Comparison of ENCODE assay signal across 42 cellular contexts in genomic region chr7:134571101-134571500, GRCh38. TPM values are rescaled to one million over a fixed set of nuclear protein-coding genes. Genes with fewer than 3 reads are reported as not detected.
"Had no signal": no experiment of that assay in that cellular context is flagged by ENCODE, and none has a peak within 500 bp of the region (broad histone marks: within the 10 kb centered on the region; RNA-seq: fewer than 3 reads in every experiment).

No MANE protein-coding gene starts in this region.

- ATAC-seq: activated naive CD4-positive, alpha-beta T cell treated with anti-CD3 and anti-CD28 coated beads, Interleukin-2, amount 50 U/mL, for 72 hours; activated naive CD8-positive, alpha-beta T cell treated with anti-CD3 and anti-CD28 coated beads, Interleukin-2, amount 50 U/mL, for 24 hours; activated T-cell treated with anti-CD3 and anti-CD28 coated beads, Interleukin-2, amount 50 U/mL, for 4 hours; activated T-helper 17 cell treated with anti-CD3 and anti-CD28 coated beads, Interleukin-2, amount 50 U/mL, for 72 hours; body of pancreas had no signal

- H3K4me3 Mint-ChIP-seq: activated naive CD4-positive, alpha-beta T cell treated with anti-CD3 and anti-CD28 coated beads for 36 hours; activated naive CD4-positive, alpha-beta T cell treated with anti-CD3 and anti-CD28 coated beads, Interleukin-2, amount 10 ng/mL, durations not matched to agents 7 days and 5 days; activated naive CD4-positive, alpha-beta T cell treated with anti-CD3 and anti-CD28 coated beads, Interleukin-2, amount 50 U/mL, for 24 hours; activated naive CD8-positive, alpha-beta T cell; activated naive CD8-positive, alpha-beta T cell treated with anti-CD3 and anti-CD28 coated beads for 36 hours; activated naive CD8-positive, alpha-beta T cell treated with anti-CD3 and anti-CD28 coated beads, Interleukin-2, amount 10 ng/mL, durations not matched to agents 7 days and 5 days; activated naive CD8-positive, alpha-beta T cell treated with anti-CD3 and anti-CD28 coated beads, Interleukin-2, amount 50 U/mL, for 24 hours; activated T-cell treated with anti-CD3 and anti-CD28 coated beads, Interleukin-2, amount 50 U/mL, for 24 hours; activated T-cell treated with anti-CD3 and anti-CD28 coated beads, Interleukin-2, amount 50 U/mL, for 4 hours; activated T-helper 1 cell treated with anti-CD3 and anti-CD28 coated beads, Interleukin-12 subunit alpha, Interleukin-12 subunit beta, Interleukin-2, Interleukin-4 antibody, amounts not matched to agents 30 ng/mL and 10 ng/mL and 1 ng/mL, durations not matched to agents 14 hours and 24 hours and 36 hours; activated T-helper 17 cell treated with anti-CD3 and anti-CD28 coated beads, Interleukin-2, amount 50 U/mL, for 72 hours; brain; central memory CD8-positive, alpha-beta T cell had no signal

- H3K27ac ChIP-seq: adrenal gland, ascending aorta, body of pancreas, brain microvascular endothelial cell, breast epithelium, cardiac muscle cell had no signal

- H3K36me3 ChIP-seq: adrenal gland, ascending aorta, brain microvascular endothelial cell, breast epithelium, cardiac muscle cell had no signal

- DNase-seq: activated effector memory CD4-positive, alpha-beta T cell treated with anti-CD3 and anti-CD28 coated beads, Interleukin-2, amount 50 U/mL, for 16 hours; activated effector memory CD4-positive, alpha-beta T cell treated with Interleukin-2 at 50 U/mL for 16 hours; activated gamma-delta T cell; activated gamma-delta T cell treated with Interleukin-2 at 50 U/mL for 16 hours; activated naive CD4-positive, alpha-beta T cell; activated naive CD4-positive, alpha-beta T cell treated with anti-CD3 and anti-CD28 coated beads for 36 hours; activated naive CD4-positive, alpha-beta T cell treated with anti-CD3 and anti-CD28 coated beads, Interleukin-2, amount 10 ng/mL, durations not matched to agents 7 days and 5 days; activated naive CD4-positive, alpha-beta T cell treated with anti-CD3 and anti-CD28 coated beads, Interleukin-2, amount 50 U/mL, for 16 hours; activated naive CD4-positive, alpha-beta T cell treated with Interleukin-2 at 50 U/mL for 16 hours; activated naive CD8-positive, alpha-beta T cell treated with anti-CD3 and anti-CD28 coated beads for 36 hours; activated naive CD8-positive, alpha-beta T cell treated with anti-CD3 and anti-CD28 coated beads, Interleukin-2, amount 10 ng/mL, durations not matched to agents 7 days and 5 days; activated naive CD8-positive, alpha-beta T cell treated with anti-CD3 and anti-CD28 coated beads, Interleukin-2, amount 50 U/mL, for 24 hours; activated T-cell treated with anti-CD3 and anti-CD28 coated beads for 4 hours; activated T-cell treated with anti-CD3 and anti-CD28 coated beads, Interleukin-2, amount 50 U/mL, for 1 hour; activated T-cell treated with anti-CD3 and anti-CD28 coated beads, Interleukin-2, amount 50 U/mL, for 24 hours; activated T-cell treated with anti-CD3 and anti-CD28 coated beads, Interleukin-2, amount 50 U/mL, for 4 hours; activated T-cell treated with anti-CD3 and anti-CD28 coated beads, Interleukin-2, amount 50 U/mL, for 48 hours; adrenal gland; amniotic stem cell; amygdala; anterior cingulate cortex; aorta; body of pancreas; brain microvascular endothelial cell; caudate nucleus; central memory CD4-positive, alpha-beta T cell; cerebellar nuclear complex had no signal

- H3K9me3 Mint-ChIP-seq: activated naive CD4-positive, alpha-beta T cell treated with anti-CD3 and anti-CD28 coated beads, Interleukin-2, amount 50 U/mL, for 24 hours; activated T-cell treated with anti-CD3 and anti-CD28 coated beads, Interleukin-2, amount 50 U/mL, for 4 hours; activated T-helper 2 cell treated with anti-CD3 and anti-CD28 coated beads, Interferon-gamma antibody, Interleukin-2, Interleukin-4, amounts not matched to agents 10 μg/mL and 5 μg/mL and 100 μg/mL, durations not matched to agents 14 hours and 24 hours and 36 hours had no signal

- H3K9me3 ChIP-seq: adrenal gland, ascending aorta, body of pancreas had no signal

- H3K4me3 ChIP-seq: adrenal gland, ascending aorta, body of pancreas, breast epithelium, cardiac muscle cell had no signal

- H3K36me3 Mint-ChIP-seq: activated naive CD4-positive, alpha-beta T cell treated with anti-CD3 and anti-CD28 coated beads, Interleukin-2, amount 10 ng/mL, durations not matched to agents 7 days and 5 days; activated naive CD8-positive, alpha-beta T cell treated with anti-CD3 and anti-CD28 coated beads for 36 hours; brain had no signal

- H3K4me1 ChIP-seq: adrenal gland, ascending aorta, body of pancreas, breast epithelium had no signal

- FAIRE-seq: astrocyte, bronchial epithelial cell had no signal

- H3K4me1 Mint-ChIP-seq: activated naive CD4-positive, alpha-beta T cell treated with anti-CD3 and anti-CD28 coated beads, Interleukin-2, amount 10 ng/mL, durations not matched to agents 7 days and 5 days; activated naive CD4-positive, alpha-beta T cell treated with anti-CD3 and anti-CD28 coated beads, Interleukin-2, amount 50 U/mL, for 24 hours; activated naive CD8-positive, alpha-beta T cell treated with anti-CD3 and anti-CD28 coated beads for 36 hours; activated naive CD8-positive, alpha-beta T cell treated with anti-CD3 and anti-CD28 coated beads, Interleukin-2, amount 10 ng/mL, durations not matched to agents 7 days and 5 days; activated naive CD8-positive, alpha-beta T cell treated with anti-CD3 and anti-CD28 coated beads, Interleukin-2, amount 50 U/mL, for 24 hours; activated T-helper 17 cell treated with anti-CD3 and anti-CD28 coated beads, Interleukin-2, amount 50 U/mL, for 72 hours; brain; central memory CD8-positive, alpha-beta T cell had no signal

- H3K27ac Mint-ChIP-seq: activated naive CD4-positive, alpha-beta T cell treated with anti-CD3 and anti-CD28 coated beads for 36 hours; activated naive CD4-positive, alpha-beta T cell treated with anti-CD3 and anti-CD28 coated beads, Interleukin-2, amount 10 ng/mL, durations not matched to agents 7 days and 5 days; activated naive CD4-positive, alpha-beta T cell treated with anti-CD3 and anti-CD28 coated beads, Interleukin-2, amount 50 U/mL, for 24 hours; activated naive CD4-positive, alpha-beta T cell treated with anti-CD3 and anti-CD28 coated beads, Interleukin-2, amount 50 U/mL, for 72 hours; activated naive CD8-positive, alpha-beta T cell; activated naive CD8-positive, alpha-beta T cell treated with anti-CD3 and anti-CD28 coated beads for 36 hours; activated naive CD8-positive, alpha-beta T cell treated with anti-CD3 and anti-CD28 coated beads, Interleukin-2, amount 10 ng/mL, durations not matched to agents 7 days and 5 days; activated naive CD8-positive, alpha-beta T cell treated with anti-CD3 and anti-CD28 coated beads, Interleukin-2, amount 50 U/mL, for 24 hours; activated T-cell treated with anti-CD3 and anti-CD28 coated beads, Interleukin-2, amount 50 U/mL, for 24 hours; activated T-helper 1 cell treated with anti-CD3 and anti-CD28 coated beads, Interleukin-12 subunit alpha, Interleukin-12 subunit beta, Interleukin-2, Interleukin-4 antibody, amounts not matched to agents 30 ng/mL and 10 ng/mL and 1 ng/mL, durations not matched to agents 14 hours and 24 hours and 36 hours; activated T-helper 17 cell treated with anti-CD3 and anti-CD28 coated beads, Interleukin-2, amount 50 U/mL, for 72 hours; activated T-helper 2 cell treated with anti-CD3 and anti-CD28 coated beads, Interferon-gamma antibody, Interleukin-2, Interleukin-4, amounts not matched to agents 10 μg/mL and 5 μg/mL and 100 μg/mL, durations not matched to agents 14 hours and 24 hours and 36 hours; brain had no signal

- H3K27me3 ChIP-seq: adrenal gland, ascending aorta, body of pancreas, brain microvascular endothelial cell, breast epithelium, cardiac muscle cell had no signal

RNA-seq across cellular contexts. Expression of gene AKR1B15, which starts 22.2 kb away (rescaled TPM):
- total RNA-seq: activated naive CD4-positive, alpha-beta T cell treated with anti-CD3 and anti-CD28 coated beads for 36 hours; activated naive CD4-positive, alpha-beta T cell treated with anti-CD3 and anti-CD28 coated beads, Interleukin-2, amount 50 U/mL, for 72 hours; activated naive CD8-positive, alpha-beta T cell treated with anti-CD3 and anti-CD28 coated beads for 36 hours; activated naive CD8-positive, alpha-beta T cell treated with anti-CD3 and anti-CD28 coated beads, Interleukin-2, amount 10 ng/mL, durations not matched to agents 7 days and 5 days; activated T-cell treated with anti-CD3 and anti-CD28 coated beads, Interleukin-2, amount 50 U/mL, for 4 hours; activated T-helper 1 cell treated with anti-CD3 and anti-CD28 coated beads, Interleukin-12 subunit alpha, Interleukin-12 subunit beta, Interleukin-2, Interleukin-4 antibody, amounts not matched to agents 30 ng/mL and 10 ng/mL and 1 ng/mL, durations not matched to agents 14 hours and 24 hours and 36 hours; activated T-helper 17 cell treated with anti-CD3 and anti-CD28 coated beads, Interleukin-2, amount 50 U/mL, for 72 hours; activated T-helper 2 cell treated with anti-CD3 and anti-CD28 coated beads, Interferon-gamma antibody, Interleukin-2, Interleukin-4, amounts not matched to agents 10 μg/mL and 5 μg/mL and 100 μg/mL, durations not matched to agents 14 hours and 24 hours and 36 hours; ascending aorta; astrocyte; cardiac septum; cerebellum had no signal
- polyA plus RNA-seq: aorta had no signal

RNA-seq across cellular contexts. Expression of gene AKR1B10, which starts 43.7 kb away (rescaled TPM):
- total RNA-seq: activated naive CD4-positive, alpha-beta T cell treated with anti-CD3 and anti-CD28 coated beads for 36 hours; activated naive CD4-positive, alpha-beta T cell treated with anti-CD3 and anti-CD28 coated beads, Interleukin-2, amount 50 U/mL, for 72 hours; activated naive CD8-positive, alpha-beta T cell treated with anti-CD3 and anti-CD28 coated beads for 36 hours; activated naive CD8-positive, alpha-beta T cell treated with anti-CD3 and anti-CD28 coated beads, Interleukin-2, amount 10 ng/mL, durations not matched to agents 7 days and 5 days; activated T-helper 1 cell treated with anti-CD3 and anti-CD28 coated beads, Interleukin-12 subunit alpha, Interleukin-12 subunit beta, Interleukin-2, Interleukin-4 antibody, amounts not matched to agents 30 ng/mL and 10 ng/mL and 1 ng/mL, durations not matched to agents 14 hours and 24 hours and 36 hours; activated T-helper 17 cell treated with anti-CD3 and anti-CD28 coated beads, Interleukin-2, amount 50 U/mL, for 72 hours; activated T-helper 2 cell treated with anti-CD3 and anti-CD28 coated beads, Interferon-gamma antibody, Interleukin-2, Interleukin-4, amounts not matched to agents 10 μg/mL and 5 μg/mL and 100 μg/mL, durations not matched to agents 14 hours and 24 hours and 36 hours; ascending aorta; cardiac septum had no signal
